In the genomic region with DNA sequence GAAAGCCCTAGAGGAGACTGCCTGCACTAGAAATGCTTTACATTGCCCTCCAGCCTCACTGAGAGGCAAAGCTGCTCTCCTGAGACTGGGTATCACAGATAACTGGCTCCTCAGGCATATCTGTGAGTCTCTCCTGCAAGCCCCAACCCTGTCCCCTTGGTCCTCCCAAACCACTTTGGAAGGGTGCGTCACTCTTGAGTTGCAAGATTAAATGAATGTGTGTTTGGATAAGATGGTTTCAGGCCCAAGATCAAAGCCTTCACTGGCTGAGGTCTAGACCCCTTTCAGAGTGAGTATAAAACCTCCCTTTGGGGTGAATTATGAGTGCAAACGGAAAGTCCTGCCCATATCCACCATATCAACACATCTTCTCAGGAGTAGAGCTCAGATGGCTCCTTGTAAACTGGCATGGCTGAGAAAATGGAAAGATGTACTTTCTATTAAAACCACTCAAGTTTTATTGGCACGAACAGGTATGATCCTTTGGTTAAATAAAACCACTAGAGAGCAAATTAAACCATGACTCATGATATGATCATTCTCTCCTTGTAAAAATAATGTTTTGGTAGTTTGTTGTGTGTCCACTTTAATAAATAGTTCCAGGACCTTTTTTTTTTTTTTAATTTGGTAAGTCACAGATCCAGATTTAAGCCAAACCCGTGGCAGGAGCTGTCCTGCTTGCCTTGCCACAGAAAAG, we compare ENCODE assay signal across 18 cellular contexts.
DNase-seq lines count a peak whose midpoint lies in the region; ATAC-seq and TF ChIP-seq lines count a peak whose summit lies in the region.
"Had no signal": no experiment of that assay in that cellular context is flagged by ENCODE, and none has a peak within 500 bp of the region (broad histone marks: within the 10 kb centered on the region; RNA-seq: fewer than 3 reads in every experiment).

No MANE protein-coding gene starts in this region.

- no peaks in the 10 kb centered on the region for H3K27me3 Mint-ChIP-seq in CD14-positive monocyte (ENCODE audit: low read depth in 3 of 3)

- no peak overlapping the region for H2AFZ ChIP-seq in GM23248

- no peak overlapping the region for H3K9ac ChIP-seq in GM23248

- in situ Hi-C loops in GM23248 (cut with MboI), result no loop called here

- H3K4me2 ChIP-seq in GM23248 (ENCODE audit: unreplicated experiment), result no peak overlapping the region

- H3K4me3 ChIP-seq in GM23248, result no peak overlapping the region
- H3K4me3 ChIP-seq in left lung, result no peak overlapping the region
- H3K4me3 ChIP-seq: left ventricle myocardium inferior, SJCRH30, skin epidermis, tibial artery had no signal

- H3K4me3 Mint-ChIP-seq in CD14-positive monocyte, result no peak overlapping the region
- H3K4me3 Mint-ChIP-seq: CD8-positive, alpha-beta T cell; endodermal cell had no signal

- H3K9me3 ChIP-seq in GM23248 (ENCODE audit: low read depth) (no peaks in the 10 kb centered on the region), left lung (no peaks in the 10 kb centered on the region)
- H3K9me3 ChIP-seq: left ventricle myocardium inferior, neutrophil, SJCRH30, tibial artery had no signal

- no peaks in the 10 kb centered on the region for H4K20me1 ChIP-seq in GM23248 (ENCODE audit: insufficient read depth)

- ATAC-seq in left lung (peak; percentile 19), HG03175 (IDR thresholded peaks at IDR 0.05; ENCODE audit: unreplicated experiment) (no peak)
- ATAC-seq: CD8-positive, alpha-beta T cell had no signal

- TF ChIP-seq CTCF in VCaP (conservative IDR thresholded peaks at IDR 0.05) (no peak), left lung (IDR thresholded peaks at IDR 0.05) (no peak), CD14-positive monocyte (IDR thresholded peaks at IDR 0.05) (no peak)

- H3K27ac ChIP-seq in GM23248, result no peak overlapping the region
- H3K27ac ChIP-seq in VCaP, result peak overlapping the region; percentile 43
- H3K27ac ChIP-seq in left lung, result no peak overlapping the region
- H3K27ac ChIP-seq: left ventricle myocardium inferior, neutrophil, SJCRH30, skin epidermis, tibial artery had no signal

- H3K9me3 Mint-ChIP-seq in CD14-positive monocyte, result peaks cover 0 to 5% (median 0%) of the 10 kb centered on the region in 7 donors
- H3K9me3 Mint-ChIP-seq: CD8-positive, alpha-beta T cell; endodermal cell had no signal

- no peaks in the 10 kb centered on the region for H3K9me2 ChIP-seq in GM23248 (ENCODE audit: insufficient read depth)

- no peaks in the 10 kb centered on the region for H3K79me2 ChIP-seq in GM23248 (ENCODE audit: insufficient read depth)

- H3K4me1 Mint-ChIP-seq in CD14-positive monocyte, result no peaks in the 10 kb centered on the region

- intact Hi-C loops in left lung (cut with DNase I), result no loop called here
- intact Hi-C loops in CD14-positive monocyte (cut with micrococcal nuclease), result no loop called here

- H3K36me3 Mint-ChIP-seq in CD14-positive monocyte, result peaks cover 0 to 18% of the 10 kb centered on the region in 2 donors
- H3K36me3 Mint-ChIP-seq: CD8-positive, alpha-beta T cell had no signal

- H3K36me3 ChIP-seq in GM23248 (ENCODE audit: low read depth), result no peaks in the 10 kb centered on the region
- H3K36me3 ChIP-seq in left lung, result no peaks in the 10 kb centered on the region
- H3K36me3 ChIP-seq: left ventricle myocardium inferior, neutrophil, SJCRH30, tibial artery had no signal

- no peak overlapping the region for H3K27ac Mint-ChIP-seq in CD14-positive monocyte
- H3K27ac Mint-ChIP-seq: activated T-helper 2 cell treated with anti-CD3 and anti-CD28 coated beads, Interferon-gamma antibody, Interleukin-2, Interleukin-4, amounts not matched to agents 10 μg/mL and 5 μg/mL and 100 μg/mL, durations not matched to agents 14 hours and 24 hours and 36 hours; CD8-positive, alpha-beta T cell; endodermal cell had no signal

- H3K27me3 ChIP-seq in GM23248 (replicated peaks; ENCODE audit: insufficient read depth) (no peaks in the 10 kb centered on the region; the same call in 1 of the 2 replicates), left lung (no peaks in the 10 kb centered on the region)
- H3K27me3 ChIP-seq: neutrophil, tibial artery had no signal

- no peaks in the 10 kb centered on the region for H3K4me1 ChIP-seq in GM23248 (ENCODE audit: insufficient read depth)
- H3K4me1 ChIP-seq in left lung, result no peaks in the 10 kb centered on the region
- H3K4me1 ChIP-seq: left ventricle myocardium inferior, SJCRH30, tibial artery had no signal

- no peaks in the 10 kb centered on the region for H3F3A ChIP-seq in GM23248 (ENCODE audit: insufficient read depth)

- peak; percentile 22 for DNase-seq in GM23248
- peak; percentile 88 for DNase-seq in LHCN-M2 (ENCODE audit: low read depth)
- no peak for DNase-seq in left lung
- no peak for DNase-seq in iPS-NIHi7 (ENCODE audit: extremely low spot score)
- DNase-seq in CD14-positive monocyte (ENCODE audit: low spot score), result no peak
- DNase-seq: activated CD4-positive, CD25-positive, alpha-beta regulatory T cell; CD8-positive, alpha-beta T cell; endodermal cell; GDM1; left ventricle myocardium inferior; NCI-H146; SJCRH30; tibial artery had no signal

- 91 to 93% methylated on average over 4 of the region's 4 CpGs for WGBS in GM23248 (ENCODE audit: low coverage in 1 of 2, low lambda C conversion rate in 2 of 2, missing lambda C conversion rate in 2 of 2), 2 experiments

Comparison
In these comparisons a context has a peak if more than half of its experiments do, and no peak if none do; other contexts are left out.
1. DNase-seq: peak in GM23248 (single experiment) and LHCN-M2 (single experiment); none in left lung (0 of 2), iPS-NIHi7 (single experiment) and CD14-positive monocyte (single experiment).